Comparison of ENCODE assay signal across 1 cellular context in genomic region chr7:120033114-120033513, GRCh38.
TF ChIP-seq lines count a peak whose summit lies in the region.

No MANE protein-coding gene starts in this region.

TF ChIP-seq in H1, 55 proteins besides CTCF, POLR2A, EP300 and RAD21:
- TF ChIP-seq CHD7 (IDR thresholded peaks at IDR 0.05; ENCODE audit: insufficient replicate concordance, low read length) (peak; percentile 46), TAF7 (optimal IDR thresholded peaks at IDR 0.05; ENCODE audit: borderline replicate concordance, low read depth, low read length) (no peak), SP1 (IDR thresholded peaks at IDR 0.05; ENCODE audit: low read depth, low read length) (peak; percentile 51; the same call in 1 of the 2 replicates)
